ENCODE assay signal across 22 cellular contexts in the genomic region with DNA sequence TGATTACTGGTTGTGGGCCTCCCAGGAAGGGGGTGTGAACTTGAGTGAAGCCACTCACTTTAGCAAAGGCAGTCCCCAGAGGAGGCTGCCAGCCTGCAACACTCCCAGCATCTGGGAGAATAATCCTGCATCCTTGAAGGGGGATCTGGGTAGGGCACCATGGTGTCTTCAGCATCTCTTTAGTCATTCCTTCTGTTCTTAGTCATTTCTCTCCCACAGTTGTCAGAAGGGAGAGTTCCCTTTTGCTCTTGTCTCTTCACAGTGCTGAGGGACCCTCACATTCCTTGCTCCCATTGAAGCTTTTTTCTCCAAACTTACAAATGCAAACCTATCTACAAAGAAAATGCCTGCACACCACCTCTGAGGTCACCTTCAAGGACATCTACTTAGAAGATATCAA. TPM values are rescaled to one million over a fixed set of nuclear protein-coding genes. Genes with fewer than 3 reads are reported as not detected.
DNase-seq lines count a peak whose midpoint lies in the region; ATAC-seq and TF ChIP-seq lines count a peak whose summit lies in the region.
"Had no signal": no experiment of that assay in that cellular context is flagged by ENCODE, and none has a peak within 500 bp of the region (broad histone marks: within the 10 kb centered on the region; RNA-seq: fewer than 3 reads in every experiment).

No MANE protein-coding gene starts in this region.

- no peak overlapping the region for H3K27ac ChIP-seq in CD8-positive, alpha-beta T cell (ENCODE audit: low read depth, low read length)
- H3K27ac ChIP-seq: 22Rv1; A549; BLaER1 treated with 17β-estradiol and CSF1 and Interleukin-3, amounts not matched to agents 10 nM and 100 nM; C4-2B had no signal

- no peaks in the 10 kb centered on the region for H3K4me1 ChIP-seq in CD8-positive, alpha-beta T cell (ENCODE audit: insufficient read depth, low read length)
- H3K4me1 ChIP-seq: A549; BLaER1 treated with 17β-estradiol and CSF1 and Interleukin-3, amounts not matched to agents 10 nM and 100 nM had no signal

- no peak for TF ChIP-seq CTCF in CD8-positive, alpha-beta T cell (IDR thresholded peaks at IDR 0.05)

- H3K4me1 Mint-ChIP-seq in activated CD4-positive, alpha-beta T cell treated with anti-CD3 and anti-CD28 coated beads for 36 hours = no peaks in the 10 kb centered on the region
- H3K4me1 Mint-ChIP-seq in activated CD4-positive, alpha-beta T cell treated with anti-CD3 and anti-CD28 coated beads, Interleukin-2, amount 10 ng/mL, durations not matched to agents 7 days and 5 days = no peaks in the 10 kb centered on the region
- H3K4me1 Mint-ChIP-seq in activated T-helper 17 cell treated with anti-CD3 and anti-CD28 coated beads, Interleukin-2, amount 50 U/mL, for 72 hours = no peaks in the 10 kb centered on the region
- H3K4me1 Mint-ChIP-seq in stimulated activated effector memory CD8-positive, alpha-beta T cell treated with anti-CD3 and anti-CD28 coated beads, Interleukin-12 subunit alpha, Interleukin-12 subunit beta, amount 100 ng/mL, for 72 hours = no peaks in the 10 kb centered on the region
- H3K4me1 Mint-ChIP-seq in CD8-positive, alpha-beta T cell (ENCODE audit: low read depth) = no peaks in the 10 kb centered on the region
- H3K4me1 Mint-ChIP-seq: B cell; CD8-positive, alpha-beta memory T cell had no signal

- H3K4me3 ChIP-seq in CD8-positive, alpha-beta T cell (ENCODE audit: low read depth, low read length) = no peak overlapping the region
- H3K4me3 ChIP-seq: A549; BLaER1 treated with 17β-estradiol and CSF1 and Interleukin-3, amounts not matched to agents 10 nM and 100 nM; GM12878 had no signal

- no peaks in the 10 kb centered on the region for H3K36me3 Mint-ChIP-seq in activated CD4-positive, alpha-beta T cell treated with anti-CD3 and anti-CD28 coated beads for 36 hours (ENCODE audit: low read depth)
- H3K36me3 Mint-ChIP-seq in activated CD4-positive, alpha-beta T cell treated with anti-CD3 and anti-CD28 coated beads, Interleukin-2, amount 10 ng/mL, durations not matched to agents 7 days and 5 days (ENCODE audit: low read depth) = no peaks in the 10 kb centered on the region
- H3K36me3 Mint-ChIP-seq in activated T-helper 17 cell treated with anti-CD3 and anti-CD28 coated beads, Interleukin-2, amount 50 U/mL, for 72 hours (ENCODE audit: low read depth) = no peaks in the 10 kb centered on the region
- H3K36me3 Mint-ChIP-seq in stimulated activated effector memory CD8-positive, alpha-beta T cell treated with anti-CD3 and anti-CD28 coated beads, Interleukin-12 subunit alpha, Interleukin-12 subunit beta, amount 100 ng/mL, for 72 hours = no peaks in the 10 kb centered on the region
- no peaks in the 10 kb centered on the region for H3K36me3 Mint-ChIP-seq in CD8-positive, alpha-beta T cell
- H3K36me3 Mint-ChIP-seq: CD8-positive, alpha-beta memory T cell had no signal

- CTCF ChIA-PET in activated CD4-positive, alpha-beta T cell treated with anti-CD3 and anti-CD28 coated beads for 36 hours (lab: Charles Lee) = interaction anchor here (0.6 kb wide), 1 partner anchor 302 kb away, joined by 3 read pairs; no protein-coding TSS in a partner anchor
- CTCF ChIA-PET in activated CD4-positive, alpha-beta T cell treated with anti-CD3 and anti-CD28 coated beads, Interleukin-2, amount 10 ng/mL, durations not matched to agents 7 days and 5 days (lab: Charles Lee) = no interaction called here
- CTCF ChIA-PET in CD8-positive, alpha-beta T cell (lab: Charles Lee) = interaction anchor here (1.7 kb wide), 1 partner anchor 19 kb away, joined by 4 read pairs; no protein-coding TSS in a partner anchor

- peak; percentile 55 for ATAC-seq in activated CD4-positive, alpha-beta T cell treated with anti-CD3 and anti-CD28 coated beads for 36 hours
- peak; percentile 56 for ATAC-seq in activated T-helper 17 cell treated with anti-CD3 and anti-CD28 coated beads, Interleukin-2, amount 50 U/mL, for 72 hours (replicated peaks)
- ATAC-seq in stimulated activated effector memory CD8-positive, alpha-beta T cell treated with anti-CD3 and anti-CD28 coated beads, Interleukin-12 subunit alpha, Interleukin-12 subunit beta, amount 100 ng/mL, for 72 hours = peak; percentile 68
- no peak for ATAC-seq in CD8-positive, alpha-beta T cell
- ATAC-seq: GM12878 had no signal

- H3K9me3 Mint-ChIP-seq in activated CD4-positive, alpha-beta T cell treated with anti-CD3 and anti-CD28 coated beads for 36 hours (ENCODE audit: low read depth) = no peaks in the 10 kb centered on the region
- H3K9me3 Mint-ChIP-seq in activated CD4-positive, alpha-beta T cell treated with anti-CD3 and anti-CD28 coated beads, Interleukin-2, amount 10 ng/mL, durations not matched to agents 7 days and 5 days = no peaks in the 10 kb centered on the region
- no peaks in the 10 kb centered on the region for H3K9me3 Mint-ChIP-seq in activated T-helper 17 cell treated with anti-CD3 and anti-CD28 coated beads, Interleukin-2, amount 50 U/mL, for 72 hours
- H3K9me3 Mint-ChIP-seq in stimulated activated effector memory CD8-positive, alpha-beta T cell treated with anti-CD3 and anti-CD28 coated beads, Interleukin-12 subunit alpha, Interleukin-12 subunit beta, amount 100 ng/mL, for 72 hours = no peaks in the 10 kb centered on the region
- no peaks in the 10 kb centered on the region for H3K9me3 Mint-ChIP-seq in CD8-positive, alpha-beta T cell
- H3K9me3 Mint-ChIP-seq: CD4-positive, alpha-beta T cell; CD8-positive, alpha-beta memory T cell had no signal

- peaks cover 4% of the 10 kb centered on the region for H3K27me3 Mint-ChIP-seq in activated CD4-positive, alpha-beta T cell treated with anti-CD3 and anti-CD28 coated beads for 36 hours
- H3K27me3 Mint-ChIP-seq in activated CD4-positive, alpha-beta T cell treated with anti-CD3 and anti-CD28 coated beads, Interleukin-2, amount 10 ng/mL, durations not matched to agents 7 days and 5 days = peaks cover 14% of the 10 kb centered on the region
- H3K27me3 Mint-ChIP-seq in activated T-helper 17 cell treated with anti-CD3 and anti-CD28 coated beads, Interleukin-2, amount 50 U/mL, for 72 hours = peaks cover 7% of the 10 kb centered on the region
- H3K27me3 Mint-ChIP-seq in CD8-positive, alpha-beta T cell (ENCODE audit: low read depth) = peaks cover 3% of the 10 kb centered on the region

- no peaks in the 10 kb centered on the region for H3K36me3 ChIP-seq in CD8-positive, alpha-beta T cell (ENCODE audit: insufficient read depth, low read length)
- H3K36me3 ChIP-seq: BLaER1 treated with 17β-estradiol and CSF1 and Interleukin-3, amounts not matched to agents 10 nM and 100 nM had no signal

- POLR2A ChIA-PET in activated CD4-positive, alpha-beta T cell treated with anti-CD3 and anti-CD28 coated beads for 36 hours (lab: Charles Lee) = no interaction called here
- POLR2A ChIA-PET in activated CD4-positive, alpha-beta T cell treated with anti-CD3 and anti-CD28 coated beads, Interleukin-2, amount 10 ng/mL, durations not matched to agents 7 days and 5 days (lab: Charles Lee) = no interaction called here
- POLR2A ChIA-PET in CD8-positive, alpha-beta T cell (lab: Charles Lee) = no interaction called here

- no peaks in the 10 kb centered on the region for H3K9me3 ChIP-seq in CD8-positive, alpha-beta T cell (ENCODE audit: low read length)
- H3K9me3 ChIP-seq: A549 had no signal

- intact Hi-C loops in activated CD4-positive, alpha-beta T cell treated with anti-CD3 and anti-CD28 coated beads for 36 hours (cut with DNase I, micrococcal nuclease) = no loop called here
- intact Hi-C loops in CD8-positive, alpha-beta T cell (cut with DNase I, micrococcal nuclease) = no loop called here

- no peak for DNase-seq in activated CD4-positive, alpha-beta T cell treated with anti-CD3 and anti-CD28 coated beads for 36 hours
- DNase-seq in activated CD4-positive, alpha-beta T cell treated with anti-CD3 and anti-CD28 coated beads, Interleukin-2, amount 10 ng/mL, durations not matched to agents 7 days and 5 days = no peak
- DNase-seq in stimulated activated effector memory CD8-positive, alpha-beta T cell treated with anti-CD3 and anti-CD28 coated beads, Interleukin-12 subunit alpha, Interleukin-12 subunit beta, amount 100 ng/mL, for 72 hours (ENCODE audit: low spot score in 2 of 2) = no peak
- no peak for DNase-seq in CD8-positive, alpha-beta T cell
- DNase-seq: AML-193; CD4-positive, alpha-beta T cell; CD8-positive, alpha-beta memory T cell; COR-L47; DMS 273 treated with DMSO at 0.1 percent for 48 hours; DMS153; DMS53; DMS79; DND-41; EL; GDM1 had no signal

- no peaks in the 10 kb centered on the region for H3K27me3 ChIP-seq in CD8-positive, alpha-beta T cell (ENCODE audit: insufficient read depth, low read length)
- H3K27me3 ChIP-seq: BLaER1 treated with 17β-estradiol and CSF1 and Interleukin-3, amounts not matched to agents 10 nM and 100 nM had no signal

- H3K4me3 Mint-ChIP-seq in activated CD4-positive, alpha-beta T cell treated with anti-CD3 and anti-CD28 coated beads for 36 hours = no peak overlapping the region
- H3K4me3 Mint-ChIP-seq in activated CD4-positive, alpha-beta T cell treated with anti-CD3 and anti-CD28 coated beads, Interleukin-2, amount 10 ng/mL, durations not matched to agents 7 days and 5 days = no peak overlapping the region
- H3K4me3 Mint-ChIP-seq in activated T-helper 17 cell treated with anti-CD3 and anti-CD28 coated beads, Interleukin-2, amount 50 U/mL, for 72 hours = no peak overlapping the region
- no peak overlapping the region for H3K4me3 Mint-ChIP-seq in stimulated activated effector memory CD8-positive, alpha-beta T cell treated with anti-CD3 and anti-CD28 coated beads, Interleukin-12 subunit alpha, Interleukin-12 subunit beta, amount 100 ng/mL, for 72 hours
- H3K4me3 Mint-ChIP-seq in CD8-positive, alpha-beta T cell = no peak overlapping the region
- H3K4me3 Mint-ChIP-seq: B cell; CD4-positive, alpha-beta T cell; CD8-positive, alpha-beta memory T cell had no signal

- no peak overlapping the region for H3K27ac Mint-ChIP-seq in activated CD4-positive, alpha-beta T cell treated with anti-CD3 and anti-CD28 coated beads for 36 hours
- no peak overlapping the region for H3K27ac Mint-ChIP-seq in activated CD4-positive, alpha-beta T cell treated with anti-CD3 and anti-CD28 coated beads, Interleukin-2, amount 10 ng/mL, durations not matched to agents 7 days and 5 days
- H3K27ac Mint-ChIP-seq in activated T-helper 17 cell treated with anti-CD3 and anti-CD28 coated beads, Interleukin-2, amount 50 U/mL, for 72 hours = no peak overlapping the region
- no peak overlapping the region for H3K27ac Mint-ChIP-seq in stimulated activated effector memory CD8-positive, alpha-beta T cell treated with anti-CD3 and anti-CD28 coated beads, Interleukin-12 subunit alpha, Interleukin-12 subunit beta, amount 100 ng/mL, for 72 hours
- H3K27ac Mint-ChIP-seq in CD8-positive, alpha-beta T cell = no peak overlapping the region
- H3K27ac Mint-ChIP-seq: B cell; CD4-positive, alpha-beta T cell had no signal

RNA-seq across cellular contexts. Expression of gene CIT, which starts 48.1 kb away (rescaled TPM):
- 10 to 100 TPM; 54.6 to 71.5 TPM for total RNA-seq in activated CD4-positive, alpha-beta T cell treated with anti-CD3 and anti-CD28 coated beads for 36 hours
- 100 to 1,000 TPM; 113 to 132 TPM for total RNA-seq in activated CD4-positive, alpha-beta T cell treated with anti-CD3 and anti-CD28 coated beads, Interleukin-2, amount 10 ng/mL, durations not matched to agents 7 days and 5 days
- total RNA-seq in activated T-helper 17 cell treated with anti-CD3 and anti-CD28 coated beads, Interleukin-2, amount 50 U/mL, for 72 hours = 10 to 100 TPM; 64.2 to 88.1 TPM
- total RNA-seq in CD8-positive, alpha-beta T cell = 1 to 10 TPM in 1 of 2 experiments, under 1 TPM in 1; 0.84 to 1.6 TPM

Comparison
In these comparisons a context has a peak if more than half of its experiments do, and no peak if none do; other contexts are left out.
1. RNA of gene CIT, which starts 48.1 kb away (total RNA-seq): 113 to 132 TPM in activated CD4-positive, alpha-beta T cell treated with anti-CD3 and anti-CD28 coated beads, Interleukin-2, amount 10 ng/mL, durations not matched to agents 7 days and 5 days, 64.2 to 88.1 TPM in activated T-helper 17 cell treated with anti-CD3 and anti-CD28 coated beads, Interleukin-2, amount 50 U/mL, for 72 hours and 54.6 to 71.5 TPM in activated CD4-positive, alpha-beta T cell treated with anti-CD3 and anti-CD28 coated beads for 36 hours; 0.84 to 1.6 TPM in CD8-positive, alpha-beta T cell; every median in the first group is over 10 times any median in the second.